Comparison of ENCODE assay signal across 25 cellular contexts in genomic region chr9:8346291-8346690, GRCh38.
DNase-seq lines count a peak whose midpoint lies in the region; ATAC-seq and TF ChIP-seq lines count a peak whose summit lies in the region.
"Had no signal": no experiment of that assay in that cellular context is flagged by ENCODE, and none has a peak within 500 bp of the region (broad histone marks: within the 10 kb centered on the region; RNA-seq: fewer than 3 reads in every experiment).

No MANE protein-coding gene starts in this region.

- no peak overlapping the region for H3K4me3 ChIP-seq in IMR-90 (ENCODE audit: insufficient read depth, low read depth, low read length)
- H3K4me3 ChIP-seq in astrocyte of the spinal cord (ENCODE audit: low read depth, low read length) = no peak overlapping the region
- H3K4me3 ChIP-seq in dorsolateral prefrontal cortex = no peak overlapping the region
- H3K4me3 ChIP-seq: MG63 had no signal

- no peak overlapping the region for H3K23ac ChIP-seq in IMR-90 (ENCODE audit: low read depth, low read length)

- no peaks in the 10 kb centered on the region for H3K36me3 ChIP-seq in IMR-90 (ENCODE audit: control insufficient read depth, insufficient read depth, low read length)
- H3K36me3 ChIP-seq: MG63 had no signal

- no peak for TF ChIP-seq RAD21 in IMR-90 (IDR thresholded peaks at IDR 0.05; ENCODE audit: low read length)

- no peak overlapping the region for H3K56ac ChIP-seq in IMR-90 (ENCODE audit: extremely low read depth, insufficient read depth, low read length)

- no peak overlapping the region for H3K4me2 ChIP-seq in IMR-90 (ENCODE audit: low read depth, low read length)

- dilution Hi-C loops in IMR-90 (cut with HindIII; ENCODE audit: low sequenced_read_pairs, unreplicated experiment) = no loop called here

- no peak overlapping the region for H4K5ac ChIP-seq in IMR-90 (ENCODE audit: low read depth, low read length)

- H3K27me3 ChIP-seq in IMR-90 (ENCODE audit: control insufficient read depth, insufficient read depth, low read length) = no peaks in the 10 kb centered on the region
- no peaks in the 10 kb centered on the region for H3K27me3 ChIP-seq in dorsolateral prefrontal cortex
- H3K27me3 ChIP-seq: MG63 had no signal

- H3K4me1 ChIP-seq in IMR-90 (ENCODE audit: control insufficient read depth, insufficient read depth, low read length) = no peaks in the 10 kb centered on the region

- in situ Hi-C loops in ACHN (cut with HindIII; ENCODE audit: low pct_ligation_motif_present, low pct_unique_long_range_greater_than_20kb, low sequenced_read_pairs) (no loop called here), IMR-90 (cut with MboI; ENCODE audit: low sequenced_read_pairs) (no loop called here), astrocyte of the spinal cord (cut with HindIII; ENCODE audit: low sequenced_read_pairs) (no loop called here)

- H3K27ac ChIP-seq in IMR-90 (ENCODE audit: insufficient read depth, low read length) (no peak overlapping the region), dorsolateral prefrontal cortex (peak overlapping the region in 3 of 59 donors; percentile 77 to 84 (median 83))
- H3K27ac ChIP-seq: C4-2B, HL-60 had no signal

- no peak overlapping the region for H3K4ac ChIP-seq in IMR-90 (ENCODE audit: low read depth, low read length)

- H2BK15ac ChIP-seq in IMR-90 (ENCODE audit: low read depth, low read length) = no peak overlapping the region

- no peak overlapping the region for H3K9ac ChIP-seq in IMR-90 (ENCODE audit: low read depth, low read length)

- DNase-seq in ACHN (peak; percentile 23), IMR-90 (peak; percentile 2), astrocyte of the spinal cord (ENCODE audit: low read depth, low spot score) (peak; percentile 66), glomerular visceral epithelial cell (ENCODE audit: extremely low spot score) (peak; percentile 82), EL (no peak), dorsolateral prefrontal cortex (no peak), DMS114 treated with DMSO at 0.1 percent for 48 hours (lab: John Stamatoyannopoulos, UW; ENCODE audit: unreplicated experiment) (no peak), NCI-H82 treated with DMSO at 0.1 percent for 48 hours (lab: John Stamatoyannopoulos, UW; ENCODE audit: unreplicated experiment) (no peak)
- DNase-seq: 8988T, DMS79 treated with DMSO at 0.1 percent for 48 hours, H9, Kasumi-1, MG63, NCI-H1092, NCI-H1436 treated with DMSO at 0.1 percent for 48 hours, NCI-H2029, NCI-H2171, NCI-H446 treated with DMSO at 0.1 percent for 48 hours, NCI-H69, OCI-M1, RPMI8226, SHP77 treated with DMSO at 0.1 percent for 48 hours had no signal

- H2BK120ac ChIP-seq in IMR-90 (ENCODE audit: low read depth, low read length) = no peak overlapping the region

- intact Hi-C loops in IMR-90 (cut with micrococcal nuclease) = no loop called here
- intact Hi-C loops in dorsolateral prefrontal cortex (cut with DNase I) = loop anchor here in 1 of 2 donors (10.0 kb wide), 2 partner anchors 161 to 371 kb away; no protein-coding TSS in a partner anchor

- no TSS peak for BruUV-seq in IMR-90 (replicated peaks; lab: Mats Ljungman, UMichigan)

- no peak overlapping the region for H4K91ac ChIP-seq in IMR-90 (ENCODE audit: insufficient read depth, low read depth, low read length)

- no peaks in the 10 kb centered on the region for H3K79me1 ChIP-seq in IMR-90 (ENCODE audit: low read depth in 1 of 2, low read length in 2 of 2)

- no peak overlapping the region for H2BK20ac ChIP-seq in IMR-90 (ENCODE audit: low read depth, low read length)

- H3K9me1 ChIP-seq in IMR-90 (ENCODE audit: insufficient read depth, low read length) = no peaks in the 10 kb centered on the region

- WGBS in IMR-90 (ENCODE audit: extremely low coverage in 2 of 2, insufficient read length in 1 of 2), 2 experiments = no CpG with 5 or more reads among the region's 4 CpGs

- no peaks in the 10 kb centered on the region for H4K20me1 ChIP-seq in IMR-90 (ENCODE audit: insufficient read depth, low read length)

- H3K14ac ChIP-seq in IMR-90 (replicated peaks; ENCODE audit: low read depth, low read length) = no peak overlapping the region

- H4K8ac ChIP-seq in IMR-90 (ENCODE audit: low read depth in 2 of 2, low read length in 2 of 2) = no peak overlapping the region

- no peak for ATAC-seq in IMR-90 (ENCODE audit: low read depth)
- ATAC-seq: SK-N-SH treated with all-trans-retinoic acid at 6 μM for 48 hours had no signal

- no peak overlapping the region for H2AFZ ChIP-seq in IMR-90 (replicated peaks; ENCODE audit: low read length, poor library complexity)

- POLR2A ChIA-PET in IMR-90 (lab: Charles Lee; ENCODE audit: unreplicated experiment) = no interaction called here

- no peak for TF ChIP-seq POLR2A in IMR-90 (IDR thresholded peaks at IDR 0.05; ENCODE audit: low read depth, low read length)

- CTCF ChIA-PET in IMR-90 (lab: Yijun Ruan, JAX) = no interaction called here

- H3K18ac ChIP-seq in IMR-90 (ENCODE audit: low read depth, low read length) = no peak overlapping the region

- H3K9me3 ChIP-seq in IMR-90 (ENCODE audit: control insufficient read depth, insufficient read depth, low read length) = no peaks in the 10 kb centered on the region; the same call in 1 of the 2 replicates
- H3K9me3 ChIP-seq: MG63 had no signal

- H2AK9ac ChIP-seq in IMR-90 (replicated peaks; ENCODE audit: low read depth, low read length, poor library complexity) = no peak overlapping the region

- H2BK5ac ChIP-seq in IMR-90 (ENCODE audit: low read depth, low read length, poor library complexity, severe bottlenecking) = no peak overlapping the region

- no peak overlapping the region for H2AK5ac ChIP-seq in IMR-90 (ENCODE audit: low read depth, low read length)

- TF ChIP-seq CTCF in IMR-90 (conservative IDR thresholded peaks at IDR 0.05; ENCODE audit: low read depth, low read length) (no peak), astrocyte of the spinal cord (IDR thresholded peaks at IDR 0.05; ENCODE audit: low read depth, low read length) (no peak), dorsolateral prefrontal cortex (IDR thresholded peaks at IDR 0.05 in 54 of 56, conservative IDR thresholded peaks at IDR 0.05 in 2 of 56; ENCODE audit: low read depth in 1 of 56, partially characterized antibody in 56 of 56) (no peak)

TF ChIP-seq in IMR-90, 13 proteins besides CTCF, POLR2A, EP300 and RAD21:
- TF ChIP-seq MAFK (IDR thresholded peaks at IDR 0.05; ENCODE audit: low read depth, low read length) = no peak
- TF ChIP-seq RFX5 (IDR thresholded peaks at IDR 0.05; ENCODE audit: low read depth, low read length) = no peak
- no peak for TF ChIP-seq CHD1 (IDR thresholded peaks at IDR 0.05; ENCODE audit: low read depth, low read length)
- TF ChIP-seq CEBPB (IDR thresholded peaks at IDR 0.05; ENCODE audit: low read depth, low read length) = no peak
- TF ChIP-seq MAZ (IDR thresholded peaks at IDR 0.05; ENCODE audit: borderline replicate concordance, low read depth, low read length) = no peak
- TF ChIP-seq FOS (IDR thresholded peaks at IDR 0.05; ENCODE audit: low read depth, low read length) = no peak
- no peak for TF ChIP-seq BHLHE40 (IDR thresholded peaks at IDR 0.05; ENCODE audit: low read depth, low read length)
- no peak for TF ChIP-seq SMC3 (IDR thresholded peaks at IDR 0.05; ENCODE audit: low read depth, low read length)
- no peak for TF ChIP-seq MXI1 (IDR thresholded peaks at IDR 0.05; ENCODE audit: borderline replicate concordance, low read depth, low read length)
- TF ChIP-seq ELK1 (IDR thresholded peaks at IDR 0.05; ENCODE audit: borderline replicate concordance, low read depth, low read length) = no peak
- TF ChIP-seq NFE2L2 (IDR thresholded peaks at IDR 0.05; ENCODE audit: low read depth, low read length) = no peak
- TF ChIP-seq USF2 (IDR thresholded peaks at IDR 0.05; ENCODE audit: low read depth, low read length) = no peak
- no peak for TF ChIP-seq RCOR1 (IDR thresholded peaks at IDR 0.05; ENCODE audit: insufficient replicate concordance, low read length)

Comparison
In these comparisons a context has a peak if more than half of its experiments do, and no peak if none do; other contexts are left out.
1. DNase-seq: peak in ACHN (single experiment), IMR-90 (single experiment), astrocyte of the spinal cord (single experiment) and glomerular visceral epithelial cell (single experiment); none in EL (single experiment), dorsolateral prefrontal cortex (0 of 10), DMS114 treated with DMSO at 0.1 percent for 48 hours (single experiment) and NCI-H82 treated with DMSO at 0.1 percent for 48 hours (single experiment).